ENCODE assay signal across 8 cellular contexts in the genomic region with DNA sequence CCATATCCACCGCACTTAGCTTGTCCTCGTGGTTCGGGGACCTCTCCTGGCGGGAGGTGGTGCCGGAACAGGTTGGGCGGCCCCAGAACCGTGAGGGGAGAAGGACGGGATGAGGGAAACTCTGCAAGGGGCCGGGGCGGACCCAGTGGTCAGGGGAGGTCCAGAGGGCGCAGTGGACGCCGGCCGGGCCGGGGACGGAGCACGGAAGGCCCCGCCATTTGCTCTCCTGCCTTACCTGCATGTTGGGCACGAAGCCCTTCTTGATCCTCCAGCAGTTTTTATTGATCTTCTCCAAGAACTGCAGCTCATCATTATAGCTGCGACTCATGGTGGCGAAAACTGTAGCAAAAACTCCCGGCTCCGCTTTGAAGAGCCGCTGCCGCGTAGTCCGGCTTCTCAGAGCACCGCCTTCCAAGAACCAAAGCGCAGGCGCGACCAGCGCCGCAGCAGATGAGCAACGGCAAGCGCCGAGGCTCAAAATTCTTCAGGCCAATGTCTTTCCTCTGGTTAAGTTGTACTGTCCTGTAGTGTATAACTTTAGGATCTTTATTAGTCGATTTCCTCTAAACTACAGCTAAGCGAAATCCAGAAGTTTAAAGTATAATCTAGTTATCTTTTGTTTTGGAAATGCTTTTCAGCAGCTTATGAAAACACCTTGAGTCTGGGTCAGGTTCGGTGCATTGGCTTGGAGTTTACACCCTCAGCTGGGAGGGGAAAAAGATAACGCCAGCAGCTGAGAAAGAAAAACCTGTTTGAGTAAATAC. TPM values are rescaled to one million over a fixed set of nuclear protein-coding genes. Genes with fewer than 3 reads are reported as not detected.
DNase-seq lines count a peak whose midpoint lies in the region; ATAC-seq and TF ChIP-seq lines count a peak whose summit lies in the region.

TSS of gene RTCB (minus strand) at position 419 of the 764 bp plus-strand sequence. CDS start at position 328, 91 bp downstream.

- peaks cover 17% of the 10 kb centered on the region for H3K27me3 Mint-ChIP-seq in MCF 10A (ENCODE audit: insufficient read depth, unreplicated experiment)

- H3K4me1 ChIP-seq in sigmoid colon = peaks cover 0 to 34% (median 23%) of the 10 kb centered on the region in 4 donors

- WGBS in sigmoid colon, 2 donors = 1 to 2% methylated on average over 40 of the region's 40 CpGs

- ATAC-seq in HG02884 (IDR thresholded peaks at IDR 0.05; ENCODE audit: unreplicated experiment) (peak; percentile 46), GM21515 (IDR thresholded peaks at IDR 0.05; ENCODE audit: unreplicated experiment) (no peak)

- peaks cover 43% of the 10 kb centered on the region for H3K36me3 Mint-ChIP-seq in MCF 10A (ENCODE audit: insufficient read depth, unreplicated experiment)

- POLR2A ChIA-PET in GM10248 (lab: Yijun Ruan, JAX) = no interaction called here
- POLR2A ChIA-PET in MCF 10A (lab: Yijun Ruan, JAX) = interaction anchor here (0.5 to 4.6 kb wide), 23 partner anchors 9 to 717 kb away, joined by 3 to 85 read pairs (median 3); partner anchors contain the start of genes BPIFC and FBXO7

- H3K4me1 Mint-ChIP-seq in MCF 10A (ENCODE audit: insufficient read depth, unreplicated experiment) = peaks cover 6% of the 10 kb centered on the region

- no peaks in the 10 kb centered on the region for H3K9me3 ChIP-seq in sigmoid colon

- intact Hi-C loops in MCF 10A (cut with micrococcal nuclease) (loop anchor here (2.0 kb wide), 1 partner anchor 61 kb away; no protein-coding TSS in a partner anchor), sigmoid colon (cut with DNase I) (loop anchor here (2.0 kb wide), 1 partner anchor 63 kb away; the partner anchor contains the start of gene FBXO7)

- peaks cover 0 to 18% (median 10%) of the 10 kb centered on the region in 4 donors for H3K36me3 ChIP-seq in sigmoid colon

- H3K27me3 ChIP-seq in sigmoid colon = no peaks in the 10 kb centered on the region

- peak within 1 kb of the TSS; percentile 90 for H3K4me3 Mint-ChIP-seq in MCF 10A (ENCODE audit: unreplicated experiment)

- CTCF ChIA-PET in GM10248 (lab: Yijun Ruan, JAX) = interaction anchor here (0.8 to 2.8 kb wide), 14 partner anchors 9 to 136 kb away, joined by 3 to 12 read pairs (median 4); partner anchors contain the start of gene FBXO7
- CTCF ChIA-PET in MCF 10A (lab: Yijun Ruan, JAX) = interaction anchor here (0.6 to 6.4 kb wide), 19 partner anchors 9 to 798 kb away, joined by 3 to 57 read pairs (median 5); partner anchors contain the start of genes BPIFC and FBXO7

- no peak for TF ChIP-seq CTCF in GM10248 (IDR thresholded peaks at IDR 0.05; ENCODE audit: control extremely low read depth, extremely low read depth, low read depth, missing control alignments)
- TF ChIP-seq CTCF in VCaP (conservative IDR thresholded peaks at IDR 0.05) = no peak; the same call in 1 of the 2 replicates
- TF ChIP-seq CTCF in MCF 10A (IDR thresholded peaks at IDR 0.05; ENCODE audit: unreplicated experiment) = no peak
- no peak for TF ChIP-seq CTCF in sigmoid colon (IDR thresholded peaks at IDR 0.05)

- peak within 1 kb of the TSS; percentile 84 for H3K27ac Mint-ChIP-seq in MCF 10A (ENCODE audit: low read depth, unreplicated experiment)

- TF ChIP-seq POLR2A in sigmoid colon (IDR thresholded peaks at IDR 0.05) = peak; percentile 62 to 65

- peak within 1 kb of the TSS; percentile 79 for H3K27ac ChIP-seq in VCaP
- H3K27ac ChIP-seq in sigmoid colon = peak within 1 kb of the TSS; percentile 67 to 79 (median 78)

- no TSS peak for BruUV-seq in MCF 10A (replicated peaks; lab: Mats Ljungman, UMichigan)

- DNase-seq in GM10248 (ENCODE audit: extremely low spot score) (peak; percentile 85), NCI-H2196 (lab: John Stamatoyannopoulos, UW; ENCODE audit: unreplicated experiment) (peak; percentile 74), MCF 10A (ENCODE audit: unreplicated experiment) (peak; percentile 90), sigmoid colon (peak; percentile 93)

- no peaks in the 10 kb centered on the region for H3K9me3 Mint-ChIP-seq in MCF 10A (ENCODE audit: unreplicated experiment)

- TF ChIP-seq EP300 in sigmoid colon (IDR thresholded peaks at IDR 0.05) = peak in 1 of 4 donors; percentile 13

- H3K4me3 ChIP-seq in iPS-11a (ENCODE audit: low read depth, low read length) = peak within 1 kb of the TSS; percentile 72
- H3K4me3 ChIP-seq in sigmoid colon = peak within 1 kb of the TSS; percentile 83 to 96 (median 87)

RNA-seq across cellular contexts. Expression of gene RTCB, which starts in this region (rescaled TPM):
- total RNA-seq in MCF 10A (2022) (93.4 and 109 TPM in 2 replicates), sigmoid colon (10 to 100 TPM; 46.8 to 66.4 (median 61.8) TPM)
- polyA plus RNA-seq in sigmoid colon = 100 to 1,000 TPM in 1 of 3 donors, 10 to 100 TPM in 2; 78.7 to 149 (median 94.0) TPM
